ENCODE assay signal across 22 cellular contexts in the genomic region with DNA sequence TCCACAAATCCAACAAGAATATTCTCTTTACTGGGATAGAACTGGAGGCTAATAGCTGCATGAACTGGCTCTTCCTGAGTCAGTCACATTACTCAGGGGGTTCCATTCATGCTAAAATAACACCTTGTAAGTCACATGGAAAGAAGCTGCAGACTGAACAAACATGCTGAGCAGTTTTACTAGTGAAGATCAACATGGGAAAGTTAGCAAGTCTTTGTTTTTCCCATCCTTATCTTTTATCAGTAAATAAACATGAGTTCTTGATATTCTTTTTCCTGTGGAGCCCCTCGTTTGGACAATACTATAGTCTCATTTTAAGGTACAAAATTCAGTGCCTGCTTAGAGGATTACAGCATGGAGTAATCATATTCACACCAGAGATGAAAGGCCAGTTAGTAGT. TPM values are rescaled to one million over a fixed set of nuclear protein-coding genes. Genes with fewer than 3 reads are reported as not detected.
"Had no signal": no experiment of that assay in that cellular context is flagged by ENCODE, and none has a peak within 500 bp of the region (broad histone marks: within the 10 kb centered on the region; RNA-seq: fewer than 3 reads in every experiment).

No MANE protein-coding gene starts in this region.

- H3K27me3 ChIP-seq: spleen, transverse colon had no signal

- H3K27ac ChIP-seq: spleen, transverse colon had no signal

- ATAC-seq: activated CD8-positive, alpha-beta memory T cell treated with anti-CD3 and anti-CD28 coated beads, Interleukin-2, amount 10 ng/mL, durations not matched to agents 7 days and 5 days; activated naive CD4-positive, alpha-beta T cell treated with anti-CD3 and anti-CD28 coated beads, Interleukin-2, amount 50 U/mL, for 72 hours; left lobe of liver; natural killer cell treated with Interleukin-12 subunit alpha and Interleukin-12 subunit beta and Interleukin-15 and Interleukin-18, amount 100 ng/mL, for 72 hours; sciatic nerve; stimulated activated naive B cell treated with anti-CD40 and anti-IgM and Interleukin-4, amounts not matched to agents 10 μg/mL and 1 μg/mL and 100 μg/mL, for 72 hours had no signal

- DNase-seq: activated CD4-positive, alpha-beta T cell treated with anti-CD3 and anti-CD28 coated beads, Interleukin-2, amount 50 U/mL, for 48 hours; activated CD4-positive, CD25-positive, alpha-beta regulatory T cell treated with anti-CD3 and anti-CD28 coated beads, Interleukin-2, amount 50 U/mL, for 72 hours; activated CD8-positive, alpha-beta memory T cell treated with anti-CD3 and anti-CD28 coated beads, Interleukin-2, amount 10 ng/mL, durations not matched to agents 7 days and 5 days; activated effector memory CD4-positive, alpha-beta T cell treated with anti-CD3 and anti-CD28 coated beads, Interleukin-2, amount 50 U/mL, for 16 hours; activated T-cell treated with anti-CD3 and anti-CD28 coated beads, Interleukin-2, amount 50 U/mL, for 24 hours; amniotic stem cell; glutamatergic neuron; immature natural killer cell; occipital lobe; spleen; stimulated activated CD4-positive, alpha-beta T cell treated with anti-CD3 and anti-CD28 coated beads, Interleukin-1b, Interleukin-23, amount 100 ng/mL, for 48 hours; stimulated activated naive B cell treated with anti-CD40 and anti-IgM and Interleukin-4, amounts not matched to agents 10 μg/mL and 1 μg/mL and 100 μg/mL, for 72 hours; substantia nigra; T-helper 2 cell; transverse colon had no signal

- H3K9me3 ChIP-seq: spleen, transverse colon had no signal

- H3K4me3 ChIP-seq: spleen, transverse colon had no signal

- H3K36me3 ChIP-seq: transverse colon had no signal

RNA-seq across cellular contexts. Expression of a gene that starts 43.7 kb away (rescaled TPM):
- total RNA-seq: activated CD8-positive, alpha-beta memory T cell treated with anti-CD3 and anti-CD28 coated beads, Interleukin-2, amount 10 ng/mL, durations not matched to agents 7 days and 5 days; activated naive CD4-positive, alpha-beta T cell treated with anti-CD3 and anti-CD28 coated beads, Interleukin-2, amount 50 U/mL, for 72 hours; epithelial cell of proximal tubule; natural killer cell treated with Interleukin-12 subunit alpha and Interleukin-12 subunit beta and Interleukin-15 and Interleukin-18, amount 100 ng/mL, for 72 hours; progenitor cell of endocrine pancreas had no signal

RNA-seq across cellular contexts. Expression of a gene that starts 59.8 kb away (rescaled TPM):
- total RNA-seq: activated CD8-positive, alpha-beta memory T cell treated with anti-CD3 and anti-CD28 coated beads, Interleukin-2, amount 10 ng/mL, durations not matched to agents 7 days and 5 days; activated naive CD4-positive, alpha-beta T cell treated with anti-CD3 and anti-CD28 coated beads, Interleukin-2, amount 50 U/mL, for 72 hours; epithelial cell of proximal tubule; fibroblast of villous mesenchyme; natural killer cell treated with Interleukin-12 subunit alpha and Interleukin-12 subunit beta and Interleukin-15 and Interleukin-18, amount 100 ng/mL, for 72 hours; occipital lobe; progenitor cell of endocrine pancreas; sciatic nerve; spleen had no signal
